In genomic region chr2:223313101-223313500, GRCh38 we compare ENCODE assay signal across 4 cellular contexts.
"Had no signal": no experiment of that assay in that cellular context is flagged by ENCODE, and none has a peak within 500 bp of the region (broad histone marks: within the 10 kb centered on the region; RNA-seq: fewer than 3 reads in every experiment).

No MANE protein-coding gene starts in this region.

- ATAC-seq: GM23338 had no signal

- H3K27ac Mint-ChIP-seq: GM23338, H9 had no signal

- H3K4me3 Mint-ChIP-seq: GM23338, H9 had no signal

- DNase-seq: H9, HCEC 1CT, IMR-90 had no signal

- H2AFZ ChIP-seq: GM23338 had no signal

- H3K4me3 ChIP-seq: GM23338 had no signal

- H3K9me3 Mint-ChIP-seq: GM23338, H9 had no signal

- H3K4me1 Mint-ChIP-seq: GM23338, H9 had no signal

- H3K4me2 ChIP-seq: GM23338 had no signal
